ENCODE assay signal across 8 cellular contexts in genomic region chr2:30446602-30447148, GRCh38. TPM values are rescaled to one million over a fixed set of nuclear protein-coding genes. Genes with fewer than 3 reads are reported as not detected.
DNase-seq lines count a peak whose midpoint lies in the region; ATAC-seq, FAIRE-seq and TF ChIP-seq lines count a peak whose summit lies in the region.

No MANE protein-coding gene starts in this region.

- no peaks in the 10 kb centered on the region for H3K27me3 Mint-ChIP-seq in Caco-2 (ENCODE audit: insufficient read depth, unreplicated experiment)

- 3% methylated on average over 12 of the region's 12 CpGs for WGBS in right cardiac atrium
- 0 to 2% (median 1%) methylated on average over 12 of the region's 12 CpGs for WGBS in small intestine, 3 donors

- H3K9me3 ChIP-seq in Caco-2: no peaks in the 10 kb centered on the region
- no peaks in the 10 kb centered on the region for H3K9me3 ChIP-seq in WERI-Rb-1 (ENCODE audit: severe bottlenecking)
- H3K9me3 ChIP-seq in right cardiac atrium (ENCODE audit: control insufficient read depth, low read length): no peaks in the 10 kb centered on the region
- no peaks in the 10 kb centered on the region for H3K9me3 ChIP-seq in small intestine (ENCODE audit: control insufficient read depth, low read depth)

- FAIRE-seq in small intestine (lab: Jason Lieb, UNC): no peak

- H3K27ac Mint-ChIP-seq in Caco-2 (ENCODE audit: unreplicated experiment): peak overlapping the region; percentile 100

- no peaks in the 10 kb centered on the region for H3K36me3 ChIP-seq in Caco-2 (ENCODE audit: control insufficient read depth, insufficient read depth, low read length)
- H3K36me3 ChIP-seq in WERI-Rb-1: peaks cover 13% of the 10 kb centered on the region
- H3K36me3 ChIP-seq in small intestine (ENCODE audit: control insufficient read depth in 2 of 2, insufficient read depth in 2 of 2, low read length in 2 of 2): no peaks in the 10 kb centered on the region

- CTCF ChIA-PET in Caco-2 (lab: Charles Lee): interaction anchor here (0.6 to 2.0 kb wide), 4 partner anchors 239 to 282 kb away, joined by 3 to 12 read pairs (median 4); no protein-coding TSS in a partner anchor

- H3K4me3 ChIP-seq in Caco-2 (ENCODE audit: low read depth, low read length): peak overlapping the region; percentile 90
- peak overlapping the region; percentile 91 for H3K4me3 ChIP-seq in HFF-Myc (replicated peaks; ENCODE audit: low read depth, low read length)
- H3K4me3 ChIP-seq in WERI-Rb-1 (ENCODE audit: low read depth, low read length): peak overlapping the region; percentile 94
- H3K4me3 ChIP-seq in right cardiac atrium (ENCODE audit: low read length): peak overlapping the region; percentile 92
- peak overlapping the region; percentile 71 to 74 for H3K4me3 ChIP-seq in small intestine (ENCODE audit: low read depth in 1 of 2, low read length in 2 of 2)

- peaks cover 13% of the 10 kb centered on the region for H3K36me3 Mint-ChIP-seq in Caco-2 (ENCODE audit: insufficient read depth, unreplicated experiment)

- intact Hi-C loops in Caco-2 (cut with micrococcal nuclease; ENCODE audit: unreplicated experiment) (loop anchor here (1.0 to 10.0 kb wide), 6 partner anchors 42 to 282 kb away; partner anchors contain the start of gene LBH), right cardiac atrium (cut with DNase I) (loop anchor here in 1 of 4 donors (10.0 kb wide), 1 partner anchor 212 kb away; the partner anchor contains the start of gene LBH)

- DNase-seq in Caco-2: no peak
- DNase-seq in HFF-Myc (ENCODE audit: extremely low read depth, low read depth): no peak
- DNase-seq in WERI-Rb-1: no peak
- DNase-seq in right cardiac atrium: no peak
- DNase-seq in small intestine: no peak
- no peak for DNase-seq in mesenteric fat pad (ENCODE audit: low spot score)
- DNase-seq in NCI-H2171 treated with DMSO at 0.1 percent for 48 hours (lab: John Stamatoyannopoulos, UW): no peak

- H3K27ac ChIP-seq in WERI-Rb-1 (peak overlapping the region; percentile 85), right cardiac atrium (ENCODE audit: low read length) (peak overlapping the region; percentile 69), small intestine (ENCODE audit: low read depth in 1 of 2, low read length in 1 of 2) (peak overlapping the region; percentile 63 to 85)

- no peaks in the 10 kb centered on the region for H3K9me3 Mint-ChIP-seq in Caco-2 (ENCODE audit: unreplicated experiment)

- no peaks in the 10 kb centered on the region for H3K27me3 ChIP-seq in Caco-2 (replicated peaks; ENCODE audit: control insufficient read depth, insufficient read depth, low read length)
- no peaks in the 10 kb centered on the region for H3K27me3 ChIP-seq in WERI-Rb-1 (ENCODE audit: insufficient read depth, low read depth, severe bottlenecking)
- no peaks in the 10 kb centered on the region for H3K27me3 ChIP-seq in right cardiac atrium (ENCODE audit: control insufficient read depth, insufficient read depth)
- no peaks in the 10 kb centered on the region for H3K27me3 ChIP-seq in small intestine (ENCODE audit: control insufficient read depth in 2 of 2, insufficient read depth in 2 of 2, low read length in 2 of 2)

- TF ChIP-seq CTCF in Caco-2 (IDR thresholded peaks at IDR 0.05; ENCODE audit: insufficient read depth in 1 of 2, low read depth in 1 of 2, low read length in 1 of 2, severe bottlenecking in 1 of 2, unreplicated experiment in 1 of 2) (no peak), HFF-Myc (IDR thresholded peaks at IDR 0.05; ENCODE audit: low read depth, low read length, missing control alignments) (no peak), WERI-Rb-1 (IDR thresholded peaks at IDR 0.05; ENCODE audit: low read depth, low read length) (no peak)

- ATAC-seq in right cardiac atrium: peak in 1 of 2 donors; percentile 34
- no peak for ATAC-seq in HG03280 (IDR thresholded peaks at IDR 0.05; ENCODE audit: unreplicated experiment)

- H3K4me1 ChIP-seq in Caco-2 (peaks cover 12% of the 10 kb centered on the region; the same call in 1 of the 2 replicates), right cardiac atrium (ENCODE audit: control insufficient read depth, insufficient read depth, low read length) (peaks cover 3% of the 10 kb centered on the region), small intestine (ENCODE audit: control insufficient read depth in 2 of 2, insufficient read depth in 1 of 2, low read depth in 1 of 2, low read length in 1 of 2) (peaks cover 4% of the 10 kb centered on the region in 2 donors)

- TSS peak; percentile 93 for BruUV-seq in Caco-2 (replicated peaks; lab: Mats Ljungman, UMichigan)

- peaks cover 6% of the 10 kb centered on the region for H3K4me1 Mint-ChIP-seq in Caco-2 (ENCODE audit: low read depth, unreplicated experiment)

- H3K4me3 Mint-ChIP-seq in Caco-2 (ENCODE audit: unreplicated experiment): peak overlapping the region; percentile 97

- POLR2A ChIA-PET in Caco-2 (lab: Charles Lee): interaction anchor here (0.6 to 1.2 kb wide), 2 partner anchors 25 to 216 kb away, joined by 3 to 5 read pairs; no protein-coding TSS in a partner anchor

RNA-seq across cellular contexts. Expression of gene LCLAT1, which starts 0.4 kb away (rescaled TPM):
- total RNA-seq in Caco-2 (2022) (52.2 and 55.8 TPM in 2 replicates), right cardiac atrium (10 to 100 TPM; 15.8 to 18.7 (median 16.5) TPM), mesenteric fat pad (10.9 TPM)
- polyA plus RNA-seq in right cardiac atrium (5.1 TPM), small intestine (10 to 100 TPM in 1 of 3 donors, 1 to 10 TPM in 2; 1.6 to 11.2 (median 2.9) TPM)
